Comparison of ENCODE assay signal across 7 cellular contexts in genomic region chr9:90964101-90965020, GRCh38.
DNase-seq lines count a peak whose midpoint lies in the region; ATAC-seq and TF ChIP-seq lines count a peak whose summit lies in the region.

No MANE protein-coding gene starts in this region.

- in situ Hi-C loops in GM13977 (cut with MboI; ENCODE audit: low pct_unique_long_range_greater_than_20kb, low sequenced_read_pairs, unreplicated experiment) = no loop called here

- DNase-seq in GM13977 (ENCODE audit: low spot score) = peak; percentile 36
- peak; percentile 69 for DNase-seq in NCI-H2029 (lab: John Stamatoyannopoulos, UW)
- peak; percentile 33 for DNase-seq in fibroblast of villous mesenchyme (ENCODE audit: low read depth)
- peak; percentile 77 for DNase-seq in spleen
- no peak for DNase-seq in midbrain (lab: John Stamatoyannopoulos, UW)
- DNase-seq in COLO829 (ENCODE audit: low spot score) = no peak
- DNase-seq in omental fat pad (ENCODE audit: low spot score) = no peak

- intact Hi-C loops in spleen (cut with DNase I; ENCODE audit: low total_unique reads) = no loop called here

- no peaks in the 10 kb centered on the region for H3K9me3 ChIP-seq in spleen

- 42 to 61% (median 50%) methylated on average over 26 of the region's 26 CpGs for WGBS in spleen, 5 donors

- peaks cover 0 to 31% (median 0%) of the 10 kb centered on the region in 7 donors for H3K27me3 ChIP-seq in spleen (replicated peaks in 1 of 7)

- TF ChIP-seq POLR2A in spleen (IDR thresholded peaks at IDR 0.05) = no peak

- H3K4me3 ChIP-seq in fibroblast of villous mesenchyme (ENCODE audit: low read depth, low read length) (no peak overlapping the region), spleen (no peak overlapping the region)

- ATAC-seq in omental fat pad (ENCODE audit: low FRiP score) = no peak

- H3K27ac ChIP-seq in spleen = no peak overlapping the region

- H3K36me3 ChIP-seq in spleen = no peaks in the 10 kb centered on the region

- H3K4me1 ChIP-seq in spleen = peaks cover 0 to 7% (median 0%) of the 10 kb centered on the region in 6 donors

- TF ChIP-seq CTCF in GM13977 (IDR thresholded peaks at IDR 0.05; ENCODE audit: extremely low read depth, insufficient read depth, missing control alignments) (no peak), fibroblast of villous mesenchyme (IDR thresholded peaks at IDR 0.05; ENCODE audit: insufficient read depth, low read depth, low read length) (peak; percentile 33), spleen (IDR thresholded peaks at IDR 0.05 in 8 of 11, conservative IDR thresholded peaks at IDR 0.05 in 3 of 11) (peak in 1 of 11 experiments; percentile 7), omental fat pad (IDR thresholded peaks at IDR 0.05) (no peak)

Comparison
In these comparisons a context has a peak if more than half of its experiments do, and no peak if none do; other contexts are left out.
1. DNase-seq: peak in GM13977 (single experiment), NCI-H2029 (single experiment), fibroblast of villous mesenchyme (single experiment) and spleen (single experiment); none in midbrain (single experiment), COLO829 (single experiment) and omental fat pad (single experiment).